ENCODE assay signal across 8 cellular contexts in the genomic region with DNA sequence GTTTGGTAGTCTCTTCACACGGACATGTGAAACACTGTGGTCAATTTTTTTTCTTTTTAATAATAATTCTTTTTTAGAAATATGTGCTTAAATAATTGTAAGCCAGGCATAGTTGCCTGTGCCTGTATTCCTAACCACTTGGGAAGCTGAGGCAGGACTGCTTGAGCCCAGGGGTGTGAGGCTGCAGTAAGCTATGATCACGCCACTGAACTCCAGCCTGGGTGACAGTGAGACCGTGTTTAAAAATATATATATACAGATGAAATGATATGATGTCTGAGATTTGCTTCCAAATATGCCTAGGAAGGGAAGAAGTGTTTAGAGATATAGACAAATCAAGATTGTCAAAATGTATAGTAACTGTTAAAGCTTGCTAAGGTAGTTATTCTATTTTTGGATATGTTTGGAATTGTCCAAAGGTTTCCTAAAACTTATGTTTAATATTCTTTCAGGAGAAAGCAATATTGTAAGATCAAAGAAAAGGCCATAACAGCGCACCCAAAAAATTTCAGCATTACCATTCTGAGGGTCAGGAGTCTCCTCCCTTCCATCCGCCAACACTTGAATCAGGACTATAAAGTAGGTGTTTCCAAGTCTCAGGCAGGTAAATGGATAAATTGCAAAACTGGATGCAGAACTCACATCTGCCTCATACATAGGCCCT. TPM values are rescaled to one million over a fixed set of nuclear protein-coding genes. Genes with fewer than 3 reads are reported as not detected.
DNase-seq lines count a peak whose midpoint lies in the region; ATAC-seq and TF ChIP-seq lines count a peak whose summit lies in the region.

No MANE protein-coding gene starts in this region.

- H3K18ac ChIP-seq in trophoblast cell (ENCODE audit: low read length), result peak overlapping the region; percentile 40

- H3K36me3 ChIP-seq in PC-9 (ENCODE audit: low read depth) (peaks cover 12% of the 10 kb centered on the region; the same call in 1 of the 2 replicates), esophagus muscularis mucosa (peaks cover 0 to 7% (median 0%) of the 10 kb centered on the region in 4 donors), trophoblast cell (ENCODE audit: control insufficient read depth in 1 of 2, insufficient read depth in 2 of 2, low read length in 2 of 2) (peaks cover 3% of the 10 kb centered on the region in 2 experiments)

- no peaks in the 10 kb centered on the region for H3K9me3 ChIP-seq in PC-9 (ENCODE audit: insufficient read depth, low read depth)
- H3K9me3 ChIP-seq in esophagus muscularis mucosa, result no peaks in the 10 kb centered on the region
- H3K9me3 ChIP-seq in trophoblast cell (ENCODE audit: insufficient read depth, low read depth, low read length), result no peaks in the 10 kb centered on the region

- H2BK120ac ChIP-seq in trophoblast cell (ENCODE audit: insufficient read depth, low read length, poor library complexity), result peak overlapping the region; percentile 70

- WGBS in esophagus muscularis mucosa, result 26% methylated on average over 5 of the region's 5 CpGs
- no CpG with 5 or more reads among the region's 5 CpGs for WGBS in trophoblast cell (ENCODE audit: extremely low coverage, insufficient coverage, insufficient read length)

- no peak overlapping the region for H3K23ac ChIP-seq in trophoblast cell (ENCODE audit: low read length)

- H3K79me2 ChIP-seq in PC-9 (ENCODE audit: low read depth), result peaks cover 93% of the 10 kb centered on the region
- H3K79me2 ChIP-seq in trophoblast cell (ENCODE audit: control insufficient read depth, insufficient read depth, low read length, poor library complexity), result peaks cover 18% of the 10 kb centered on the region

- H3K27me3 ChIP-seq in PC-9 (ENCODE audit: insufficient read depth, low read depth), result no peaks in the 10 kb centered on the region
- no peaks in the 10 kb centered on the region for H3K27me3 ChIP-seq in esophagus muscularis mucosa
- H3K27me3 ChIP-seq in trophoblast cell (ENCODE audit: insufficient read depth, low read length), result no peaks in the 10 kb centered on the region

- no peak for TF ChIP-seq POLR2A in esophagus muscularis mucosa (IDR thresholded peaks at IDR 0.05; ENCODE audit: low read depth)

- H2BK12ac ChIP-seq in trophoblast cell (ENCODE audit: low read length), result no peak overlapping the region

- no peak for TF ChIP-seq EP300 in esophagus muscularis mucosa (IDR thresholded peaks at IDR 0.05)

- peaks cover 61% of the 10 kb centered on the region for H3K4me1 ChIP-seq in PC-9 (replicated peaks; ENCODE audit: insufficient read depth)
- H3K4me1 ChIP-seq in esophagus muscularis mucosa, result peaks cover 23 to 54% (median 44%) of the 10 kb centered on the region in 4 donors
- peaks cover 15 to 16% of the 10 kb centered on the region in 2 experiments for H3K4me1 ChIP-seq in trophoblast cell (ENCODE audit: control insufficient read depth in 1 of 2, insufficient read depth in 2 of 2, low read length in 2 of 2)

- BruUV-seq in PC-9 (replicated peaks; lab: Mats Ljungman, UMichigan), result TSS peak; percentile 82

- H3F3A ChIP-seq in PC-9 (ENCODE audit: insufficient read depth, low read depth), result peaks cover 44% of the 10 kb centered on the region

- H3K4ac ChIP-seq in trophoblast cell (ENCODE audit: low read depth, low read length), result peak overlapping the region; percentile 13

- peak; percentile 14 for ATAC-seq in GM18511 (IDR thresholded peaks at IDR 0.05; ENCODE audit: unreplicated experiment)

- peaks cover 23% of the 10 kb centered on the region for H3K79me1 ChIP-seq in trophoblast cell (ENCODE audit: low read length)

- H3K4me3 ChIP-seq in PC-9 (peak overlapping the region; percentile 94), esophagus muscularis mucosa (peak overlapping the region; percentile 70 to 84 (median 79)), trophoblast cell (ENCODE audit: low read depth, low read length) (peak overlapping the region; percentile 73)

- H4K8ac ChIP-seq in trophoblast cell (ENCODE audit: low read depth, low read length), result peak overlapping the region; percentile 61

- H4K12ac ChIP-seq in trophoblast cell (ENCODE audit: low read depth, low read length), result peak overlapping the region; percentile 2

- peak overlapping the region; percentile 63 for H3K14ac ChIP-seq in trophoblast cell (ENCODE audit: low read length)

- H3K27ac ChIP-seq in PC-9 (peak overlapping the region; percentile 93), esophagus muscularis mucosa (replicated peaks in 1 of 4) (peak overlapping the region; percentile 90 to 98 (median 96)), trophoblast cell (ENCODE audit: low read depth, low read length) (peak overlapping the region; percentile 88)

- H2AFZ ChIP-seq in PC-9, result peak overlapping the region; percentile 88
- H2AFZ ChIP-seq in trophoblast cell (ENCODE audit: insufficient read depth, low read length, poor library complexity), result peak overlapping the region; percentile 24

- peak overlapping the region; percentile 85 for H3K9ac ChIP-seq in trophoblast cell (ENCODE audit: low read length)

- H2AK5ac ChIP-seq in trophoblast cell (ENCODE audit: low read length), result no peak overlapping the region

- CTCF ChIA-PET in HEK293T (lab: Yijun Ruan, JAX), result interaction anchor here (0.5 to 1.0 kb wide), 3 partner anchors 13 to 626 kb away, joined by 3 read pairs; no protein-coding TSS in a partner anchor
- CTCF ChIA-PET in PC-9 (lab: Charles Lee), result interaction anchor here (0.5 kb wide), 1 partner anchor 725 kb away, joined by 3 read pairs; no protein-coding TSS in a partner anchor

- peak overlapping the region; percentile 76 for H2BK5ac ChIP-seq in trophoblast cell (ENCODE audit: low read depth, low read length, poor library complexity)

- DNase-seq in HEK293T (ENCODE audit: extremely low spot score), result no peak
- DNase-seq in PC-9, result no peak
- no peak for DNase-seq in esophagus muscularis mucosa (ENCODE audit: extremely low spot score)
- no peak for DNase-seq in trophoblast cell
- no peak for DNase-seq in GOT3 (lab: John Stamatoyannopoulos, UW)
- no peak for DNase-seq in D341Med (ENCODE audit: low spot score)
- no peak for DNase-seq in T-helper 9 cell

- POLR2A ChIA-PET in HEK293T (lab: Yijun Ruan, JAX), result interaction anchor here (0.5 to 1.4 kb wide), 16 partner anchors 10 to 162 kb away, joined by 3 to 5 read pairs (median 4); a partner anchor contains a TSS
- POLR2A ChIA-PET in PC-9 (lab: Charles Lee; ENCODE audit: unreplicated experiment), result interaction anchor here (0.6 to 0.7 kb wide), 7 partner anchors 35 to 268 kb away, joined by 3 to 6 read pairs (median 4); a partner anchor contains a TSS

- intact Hi-C loops in PC-9 (cut with micrococcal nuclease; ENCODE audit: unreplicated experiment), result loop anchor here (1.0 to 5.0 kb wide), 2 partner anchors 101 to 160 kb away; a partner anchor contains a TSS
- intact Hi-C loops in esophagus muscularis mucosa (cut with DNase I), result loop anchor here (5.0 kb wide), 2 partner anchors 55 to 100 kb away; a partner anchor contains a TSS

- H3K4me2 ChIP-seq in PC-9 (peak overlapping the region; percentile 93), trophoblast cell (ENCODE audit: low read length) (peak overlapping the region; percentile 86)

- H3K9me2 ChIP-seq in PC-9 (ENCODE audit: insufficient read depth), result no peaks in the 10 kb centered on the region

- peak overlapping the region; percentile 53 for H4K91ac ChIP-seq in trophoblast cell (ENCODE audit: low read depth, low read length)

- H4K20me1 ChIP-seq in PC-9 (ENCODE audit: insufficient read depth), result no peaks in the 10 kb centered on the region; the same call in 1 of the 2 replicates

- TF ChIP-seq CTCF in PC-9 (conservative IDR thresholded peaks at IDR 0.05) (no peak), esophagus muscularis mucosa (IDR thresholded peaks at IDR 0.05) (no peak)

TF ChIP-seq in HEK293T, 16 proteins besides CTCF, POLR2A, EP300 and RAD21:
- no peak for TF ChIP-seq SP1 (IDR thresholded peaks at IDR 0.05)
- peak; percentile 39; the same call in 1 of the 2 replicates for TF ChIP-seq NFRKB (IDR thresholded peaks at IDR 0.05)
- peak; percentile 25; the same call in 1 of the 2 replicates for TF ChIP-seq L3MBTL2 (conservative IDR thresholded peaks at IDR 0.05)

RNA-seq across cellular contexts. Expression of a gene that starts 0.6 kb away (rescaled TPM):
- 59.5 and 84.1 TPM in 2 replicates for total RNA-seq in PC-9 (2021)
- total RNA-seq in esophagus muscularis mucosa, result 100 to 1,000 TPM in 1 of 4 donors, 10 to 100 TPM in 3; 34.5 to 124 (median 67.5) TPM
- polyA plus RNA-seq in trophoblast cell (2013), result 176 and 185 TPM in 2 replicates

RNA-seq across cellular contexts. Expression of a gene that starts 56.0 kb away (rescaled TPM):
- total RNA-seq in PC-9 (2021), result 96.4 and 102 TPM in 2 replicates
- 100 to 1,000 TPM; 113 to 176 (median 154) TPM for total RNA-seq in esophagus muscularis mucosa
- 126 and 128 TPM in 2 replicates for polyA plus RNA-seq in trophoblast cell (2013)

RNA-seq across cellular contexts. Expression of a gene that starts 56.3 kb away (rescaled TPM):
- 106 and 113 TPM in 2 replicates for total RNA-seq in PC-9 (2021)
- total RNA-seq in esophagus muscularis mucosa, result 100 to 1,000 TPM; 117 to 177 (median 144) TPM
- 259 and 280 TPM in 2 replicates for polyA plus RNA-seq in trophoblast cell (2013)
